21 cellular contexts compared by ENCODE assay signal in genomic region chr2:185734658-185735057, GRCh38.
"Had no signal": no experiment of that assay in that cellular context is flagged by ENCODE, and none has a peak within 500 bp of the region (broad histone marks: within the 10 kb centered on the region; RNA-seq: fewer than 3 reads in every experiment).

No MANE protein-coding gene starts in this region.

- H3K4me3 ChIP-seq: lower lobe of right lung, ovary, right lobe of liver, suprapubic skin, transverse colon, upper lobe of right lung, vagina had no signal

- H3K27me3 ChIP-seq: ovary, right lobe of liver, suprapubic skin, vagina had no signal

- H3K27ac ChIP-seq: lower lobe of right lung, ovary, right lobe of liver, suprapubic skin, transverse colon, upper lobe of right lung, vagina had no signal

- H3K4me1 ChIP-seq: lower lobe of right lung, right lobe of liver, suprapubic skin, transverse colon, upper lobe of right lung, vagina had no signal

- ATAC-seq: effector memory CD8-positive, alpha-beta T cell; left ventricle myocardium superior; lower lobe of right lung; natural killer cell; stimulated activated naive CD8-positive, alpha-beta T cell treated with anti-CD3 and anti-CD28 coated beads, Interleukin-15, amount 100 ng/mL, for 72 hours; upper lobe of right lung had no signal

- H3K9me3 ChIP-seq: lower lobe of right lung, ovary, right lobe of liver, suprapubic skin, transverse colon, upper lobe of right lung, vagina had no signal

- H3K36me3 ChIP-seq: lower lobe of right lung, ovary, right lobe of liver, suprapubic skin, transverse colon, upper lobe of right lung, vagina had no signal

- DNase-seq: cortex of kidney; effector memory CD8-positive, alpha-beta T cell; head of caudate nucleus; kidney; left ventricle myocardium superior; lower lobe of right lung; natural killer cell; occipital lobe; ovary; right lobe of liver; small intestine; stimulated activated CD4-positive, alpha-beta T cell treated with anti-CD3 and anti-CD28 coated beads, Interleukin-12 subunit alpha, Interleukin-12 subunit beta, amount 100 ng/mL, for 4 hours; stimulated activated CD4-positive, alpha-beta T cell treated with anti-CD3 and anti-CD28 coated beads, Interleukin-1b, Interleukin-23, amount 100 ng/mL, for 48 hours; stimulated activated CD4-positive, alpha-beta T cell treated with anti-CD3 and anti-CD28 coated beads, Interleukin-4, amount 100 ng/mL, for 1 hour; stimulated activated CD8-positive, alpha-beta memory T cell treated with anti-CD3 and anti-CD28 coated beads, Interleukin-4, amount 100 ng/mL, for 48 hours; stimulated activated naive CD4-positive, alpha-beta T cell; stimulated activated naive CD8-positive, alpha-beta T cell treated with anti-CD3 and anti-CD28 coated beads, Interleukin-15, amount 100 ng/mL, for 72 hours; transverse colon; upper lobe of right lung had no signal
